30 cellular contexts compared by ENCODE assay signal in the genomic region with DNA sequence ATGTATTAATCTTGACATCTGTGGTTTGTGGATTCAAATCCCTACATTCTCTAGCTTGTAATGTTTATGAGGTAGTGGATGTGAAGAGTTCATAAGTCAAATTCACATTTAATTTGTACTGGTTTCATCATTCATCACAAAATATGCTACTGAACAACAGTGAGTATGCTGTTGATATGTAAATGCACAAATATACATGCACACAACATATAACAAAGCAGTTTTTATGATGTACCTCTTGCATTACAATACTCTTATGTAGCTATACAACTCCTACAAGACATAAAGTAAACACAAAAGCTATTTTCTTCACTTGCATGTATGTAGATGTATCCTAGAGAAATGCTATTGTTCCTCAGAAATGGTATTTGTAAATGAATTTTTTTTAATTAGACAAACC.
"Had no signal": no experiment of that assay in that cellular context is flagged by ENCODE, and none has a peak within 500 bp of the region (broad histone marks: within the 10 kb centered on the region; RNA-seq: fewer than 3 reads in every experiment).

No MANE protein-coding gene starts in this region.

- H3K27ac ChIP-seq: colonic mucosa, coronary artery, dorsolateral prefrontal cortex, epithelial cell of prostate, esophagus muscularis mucosa, esophagus squamous epithelium, foreskin keratinocyte, gastrocnemius medialis, gastroesophageal sphincter, heart left ventricle, heart right ventricle, hepatocyte had no signal

- H3K27me3 Mint-ChIP-seq: dendritic cell treated with granulocyte-macrophage colony-stimulating factor and Interleukin-4, amounts not matched to agents 40 ng/mL and 50 ng/mL, for 4 days; effector memory CD8-positive, alpha-beta T cell had no signal

- H3K27me3 ChIP-seq: colonic mucosa, esophagus muscularis mucosa, esophagus squamous epithelium, gastrocnemius medialis, gastroesophageal sphincter, hepatocyte had no signal

- FAIRE-seq: colon, endometrium, endothelial cell of umbilical vein, frontal cortex had no signal

- DNase-seq: colonic mucosa; cortex of kidney; dermis blood vessel endothelial cell; dorsolateral prefrontal cortex; effector CD4-positive, alpha-beta T cell; effector CD8-positive, alpha-beta T cell; effector memory CD4-positive, alpha-beta T cell; effector memory CD8-positive, alpha-beta T cell; endodermal cell; erythroblast; esophagus squamous epithelium; foreskin fibroblast; foreskin keratinocyte; foreskin melanocyte; gastrocnemius medialis; glutamatergic neuron; head of caudate nucleus; heart left ventricle; heart right ventricle had no signal

- H3K27ac Mint-ChIP-seq: dendritic cell treated with granulocyte-macrophage colony-stimulating factor and Interleukin-4, amounts not matched to agents 40 ng/mL and 50 ng/mL, for 4 days; effector memory CD8-positive, alpha-beta T cell; endodermal cell had no signal

- H2AFZ ChIP-seq: hepatocyte had no signal

- H3K79me2 ChIP-seq: hepatocyte had no signal

- H3K4me3 ChIP-seq: colonic mucosa, coronary artery, dorsolateral prefrontal cortex, esophagus muscularis mucosa, esophagus squamous epithelium, gastrocnemius medialis, gastroesophageal sphincter, heart left ventricle, heart right ventricle, hepatocyte had no signal

- H3K4me1 ChIP-seq: colonic mucosa, esophagus muscularis mucosa, esophagus squamous epithelium, foreskin keratinocyte, gastrocnemius medialis, gastroesophageal sphincter, heart left ventricle, heart right ventricle had no signal

- H3K4me1 Mint-ChIP-seq: endodermal cell had no signal

- H3K4me2 ChIP-seq: hepatocyte had no signal

- H3K36me3 ChIP-seq: colonic mucosa, esophagus muscularis mucosa, esophagus squamous epithelium, gastrocnemius medialis, gastroesophageal sphincter, heart left ventricle, heart right ventricle had no signal

- H3K4me3 Mint-ChIP-seq: dendritic cell treated with granulocyte-macrophage colony-stimulating factor and Interleukin-4, amounts not matched to agents 40 ng/mL and 50 ng/mL, for 4 days; effector memory CD8-positive, alpha-beta T cell; endodermal cell had no signal

- H3K9me3 Mint-ChIP-seq: effector memory CD8-positive, alpha-beta T cell; endodermal cell had no signal

- ATAC-seq: effector memory CD8-positive, alpha-beta T cell; esophagus mucosa; foreskin keratinocyte; gastrocnemius medialis; gastroesophageal sphincter; heart left ventricle; heart right ventricle had no signal
